In the genomic region with DNA sequence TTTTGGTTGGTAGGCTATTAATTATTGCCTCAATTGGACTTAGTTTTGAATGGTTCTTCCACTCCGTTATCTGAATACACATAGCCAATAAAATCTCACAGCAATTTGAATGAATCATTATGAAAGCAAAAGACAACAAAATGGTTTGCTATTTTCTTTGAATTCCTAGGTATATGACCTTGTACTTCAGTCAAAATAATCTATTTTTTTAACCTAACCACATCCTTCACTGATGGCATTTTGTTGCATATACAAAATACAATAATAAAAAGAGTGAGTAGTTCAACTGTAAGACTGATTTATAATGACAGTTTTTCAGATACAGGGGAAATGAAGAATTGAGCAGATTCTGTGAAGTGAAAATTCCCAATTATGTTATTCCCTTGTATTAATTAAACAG, we compare ENCODE assay signal across 21 cellular contexts.
"Had no signal": no experiment of that assay in that cellular context is flagged by ENCODE, and none has a peak within 500 bp of the region (broad histone marks: within the 10 kb centered on the region; RNA-seq: fewer than 3 reads in every experiment).

No MANE protein-coding gene starts in this region.

- H3K4me3 Mint-ChIP-seq: activated naive CD8-positive, alpha-beta T cell treated with anti-CD3 and anti-CD28 coated beads, Interleukin-2, amount 10 ng/mL, durations not matched to agents 7 days and 5 days; nephron; T-cell had no signal

- H3K36me3 ChIP-seq: cardiac muscle cell, colonic mucosa, right atrium auricular region, transverse colon had no signal

- H3K4me1 ChIP-seq: colonic mucosa, right atrium auricular region, transverse colon had no signal

- H3K4me1 Mint-ChIP-seq: activated naive CD8-positive, alpha-beta T cell treated with anti-CD3 and anti-CD28 coated beads, Interleukin-2, amount 10 ng/mL, durations not matched to agents 7 days and 5 days; T-cell had no signal

- H3K27ac Mint-ChIP-seq: activated naive CD8-positive, alpha-beta T cell treated with anti-CD3 and anti-CD28 coated beads, Interleukin-2, amount 10 ng/mL, durations not matched to agents 7 days and 5 days; nephron; progenitor cell of endocrine pancreas; T-cell had no signal

- H3K4me3 ChIP-seq: cardiac muscle cell, colonic mucosa, right atrium auricular region, transverse colon had no signal

- H3K27me3 Mint-ChIP-seq: activated naive CD8-positive, alpha-beta T cell treated with anti-CD3 and anti-CD28 coated beads, Interleukin-2, amount 10 ng/mL, durations not matched to agents 7 days and 5 days; progenitor cell of endocrine pancreas had no signal

- H3K9me3 ChIP-seq: colonic mucosa, right atrium auricular region, transverse colon had no signal

- H3K27me3 ChIP-seq: cardiac muscle cell, colonic mucosa, foreskin keratinocyte, right atrium auricular region, transverse colon had no signal

- DNase-seq: activated CD4-positive, alpha-beta T cell treated with anti-CD3 and anti-CD28 coated beads, Interleukin-2, amount 50 U/mL, for 4 hours; activated CD4-positive, CD25-positive, alpha-beta regulatory T cell treated with anti-CD3 and anti-CD28 coated beads, Interleukin-2, amount 50 U/mL, for 72 hours; activated naive CD4-positive, alpha-beta T cell; activated naive CD8-positive, alpha-beta T cell treated with anti-CD3 and anti-CD28 coated beads, Interleukin-2, amount 10 ng/mL, durations not matched to agents 7 days and 5 days; activated T-cell treated with anti-CD3 and anti-CD28 coated beads for 4 hours; anterior cingulate cortex; colonic mucosa; foreskin keratinocyte; glutamatergic neuron; hypothalamus; occipital lobe; small intestine; stimulated activated CD4-positive, alpha-beta T cell treated with anti-CD3 and anti-CD28 coated beads, Interleukin-4, amount 100 ng/mL, for 24 hours; stimulated activated naive CD4-positive, alpha-beta T cell treated with Interleukin-2 at 50 U/mL for 16 hours; T-cell; T-helper 9 cell; transverse colon had no signal

- H3K27ac ChIP-seq: cardiac muscle cell, colonic mucosa, foreskin keratinocyte, right atrium auricular region, transverse colon had no signal

- ATAC-seq: foreskin keratinocyte, T-cell had no signal

- H3K36me3 Mint-ChIP-seq: activated naive CD8-positive, alpha-beta T cell treated with anti-CD3 and anti-CD28 coated beads, Interleukin-2, amount 10 ng/mL, durations not matched to agents 7 days and 5 days; T-cell had no signal
